In the genomic region with DNA sequence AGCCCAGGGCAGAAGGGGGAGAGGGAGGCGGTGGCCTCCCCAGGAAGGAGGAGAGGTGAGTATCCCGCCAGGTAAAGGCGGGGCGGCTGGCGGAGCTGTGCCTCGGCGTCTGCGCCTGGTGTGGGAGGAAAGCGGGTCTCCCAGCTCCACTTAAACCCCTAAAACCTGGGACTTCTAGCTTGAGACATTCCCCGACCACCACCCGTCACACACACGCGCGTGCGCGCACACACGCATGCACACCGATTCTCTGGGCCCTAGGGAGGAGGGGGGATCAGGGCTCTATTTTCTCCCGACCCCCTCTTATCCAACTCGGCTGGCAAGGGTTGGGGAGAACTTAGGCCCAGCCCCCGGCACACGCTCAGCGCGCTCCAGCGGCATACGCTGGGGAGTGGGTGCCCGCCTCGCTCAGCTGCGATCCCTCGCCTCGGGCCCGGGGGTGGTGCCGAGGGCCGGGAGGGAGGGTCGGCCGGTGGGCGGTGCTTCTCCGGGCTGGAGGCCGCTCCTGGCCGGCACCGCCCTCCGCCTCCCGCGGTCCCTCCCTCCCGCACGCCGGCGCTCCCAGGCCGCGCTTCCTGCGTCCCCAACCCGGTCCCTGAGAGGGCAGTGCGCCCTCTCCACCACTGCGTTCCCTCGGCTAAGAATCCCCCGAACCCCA, we compare ENCODE assay signal across 1 cellular context.
A peak's percentile ranks its signal among the peaks of the same experiment; 100 is the strongest.
TF ChIP-seq lines count a peak whose summit lies in the region.

TMEM51 (plus strand) TSS at position 564 of the 658 bp plus-strand sequence. CDS start 61,341 bp downstream, outside the sequence.

TF ChIP-seq in HepG2, 621 proteins besides CTCF, POLR2A, EP300 and RAD21 (continued from another document):
- TF ChIP-seq, protein P1, sequence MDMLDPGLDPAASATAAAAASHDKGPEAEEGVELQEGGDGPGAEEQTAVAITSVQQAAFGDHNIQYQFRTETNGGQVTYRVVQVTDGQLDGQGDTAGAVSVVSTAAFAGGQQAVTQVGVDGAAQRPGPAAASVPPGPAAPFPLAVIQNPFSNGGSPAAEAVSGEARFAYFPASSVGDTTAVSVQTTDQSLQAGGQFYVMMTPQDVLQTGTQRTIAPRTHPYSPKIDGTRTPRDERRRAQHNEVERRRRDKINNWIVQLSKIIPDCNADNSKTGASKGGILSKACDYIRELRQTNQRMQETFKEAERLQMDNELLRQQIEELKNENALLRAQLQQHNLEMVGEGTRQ (IDR thresholded peaks at IDR 0.05; ENCODE audit: low read depth, low read length) = no peak
- TF ChIP-seq, protein P1 (CRISPR knock-in tag; IDR thresholded peaks at IDR 0.05; ENCODE audit: borderline replicate concordance) = no peak
- TF ChIP-seq CHD2 (IDR thresholded peaks at IDR 0.05; ENCODE audit: low read depth, low read length) (no peak), SRF (IDR thresholded peaks at IDR 0.05; ENCODE audit: low read depth, low read length) (no peak), ZNF17 (CRISPR knock-in tag; IDR thresholded peaks at IDR 0.05) (no peak), GZF1 (CRISPR knock-in tag; IDR thresholded peaks at IDR 0.05) (0 out of 2 replicates have a peak, but pooled peaks have one; percentile 58), KAT7 (CRISPR knock-in tag; IDR thresholded peaks at IDR 0.05; ENCODE audit: borderline replicate concordance) (no peak), ETV6 (CRISPR knock-in tag; conservative IDR thresholded peaks at IDR 0.05) (no peak), ZFX (CRISPR knock-in tag; IDR thresholded peaks at IDR 0.05; ENCODE audit: low read depth) (peak; percentile 78; the same call in 1 of the 2 replicates), TIGD3 (CRISPR knock-in tag; IDR thresholded peaks at IDR 0.05; ENCODE audit: borderline replicate concordance) (no peak), ZNF337 (CRISPR knock-in tag; IDR thresholded peaks at IDR 0.05; ENCODE audit: borderline replicate concordance, low read depth) (no peak), HOMEZ (CRISPR knock-in tag; IDR thresholded peaks at IDR 0.05; ENCODE audit: low read depth) (no peak), ZBTB7A (CRISPR knock-in tag; IDR thresholded peaks at IDR 0.05) (no peak; the same call in 1 of the 2 replicates), ZFYVE20 (CRISPR knock-in tag; IDR thresholded peaks at IDR 0.05; ENCODE audit: borderline replicate concordance, low read depth) (no peak), SNAI1 (CRISPR knock-in tag; IDR thresholded peaks at IDR 0.05; ENCODE audit: borderline replicate concordance) (no peak), ZNF484 (CRISPR knock-in tag; IDR thresholded peaks at IDR 0.05; ENCODE audit: borderline replicate concordance, low read depth) (no peak), ZBTB42 (CRISPR knock-in tag; IDR thresholded peaks at IDR 0.05) (peak; percentile 55; the same call in 1 of the 2 replicates), RCOR2 (CRISPR knock-in tag; IDR thresholded peaks at IDR 0.05) (no peak), TBX2 (CRISPR knock-in tag; IDR thresholded peaks at IDR 0.05; ENCODE audit: borderline replicate concordance) (peak; percentile 60; the same call in 1 of the 2 replicates), GABPA (IDR thresholded peaks at IDR 0.05; ENCODE audit: low read depth, low read length) (no peak), GABPA (CRISPR knock-in tag; IDR thresholded peaks at IDR 0.05; ENCODE audit: low read depth) (no peak), FOXO1 (CRISPR knock-in tag; IDR thresholded peaks at IDR 0.05) (no peak), HHEX (CRISPR knock-in tag; IDR thresholded peaks at IDR 0.05) (no peak), TSC22D2 (CRISPR knock-in tag; IDR thresholded peaks at IDR 0.05; ENCODE audit: borderline replicate concordance) (no peak), RXRA (CRISPR knock-in tag; IDR thresholded peaks at IDR 0.05) (no peak; the same call in 1 of the 2 replicates), ZBTB46 (CRISPR knock-in tag; IDR thresholded peaks at IDR 0.05; ENCODE audit: borderline replicate concordance) (no peak), ZNF816 (CRISPR knock-in tag; IDR thresholded peaks at IDR 0.05; ENCODE audit: borderline replicate concordance) (no peak), ZNF510 (CRISPR knock-in tag; IDR thresholded peaks at IDR 0.05; ENCODE audit: low read depth) (no peak), MATR3 (CRISPR knock-in tag; IDR thresholded peaks at IDR 0.05) (no peak), ZEB1 (IDR thresholded peaks at IDR 0.05; ENCODE audit: insufficient replicate concordance, low read depth) (peak; percentile 52), ZSCAN25 (CRISPR knock-in tag; IDR thresholded peaks at IDR 0.05) (no peak), HES4 (CRISPR knock-in tag; IDR thresholded peaks at IDR 0.05; ENCODE audit: borderline replicate concordance) (peak; percentile 20; the same call in 1 of the 2 replicates), ZNF678 (CRISPR knock-in tag; IDR thresholded peaks at IDR 0.05) (no peak), TP53 (CRISPR knock-in tag; conservative IDR thresholded peaks at IDR 0.05) (no peak), ZNF136 (CRISPR knock-in tag; IDR thresholded peaks at IDR 0.05; ENCODE audit: low read depth) (no peak), BRD4 (CRISPR knock-in tag; IDR thresholded peaks at IDR 0.05) (no peak), NCOA5 (CRISPR knock-in tag; IDR thresholded peaks at IDR 0.05) (no peak), MTF2 (CRISPR knock-in tag; IDR thresholded peaks at IDR 0.05; ENCODE audit: borderline replicate concordance) (no peak)
- TF ChIP-seq, protein P2, sequence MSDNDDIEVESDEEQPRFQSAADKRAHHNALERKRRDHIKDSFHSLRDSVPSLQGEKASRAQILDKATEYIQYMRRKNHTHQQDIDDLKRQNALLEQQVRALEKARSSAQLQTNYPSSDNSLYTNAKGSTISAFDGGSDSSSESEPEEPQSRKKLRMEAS (IDR thresholded peaks at IDR 0.05) = peak; percentile 23
- TF ChIP-seq, protein P3, sequence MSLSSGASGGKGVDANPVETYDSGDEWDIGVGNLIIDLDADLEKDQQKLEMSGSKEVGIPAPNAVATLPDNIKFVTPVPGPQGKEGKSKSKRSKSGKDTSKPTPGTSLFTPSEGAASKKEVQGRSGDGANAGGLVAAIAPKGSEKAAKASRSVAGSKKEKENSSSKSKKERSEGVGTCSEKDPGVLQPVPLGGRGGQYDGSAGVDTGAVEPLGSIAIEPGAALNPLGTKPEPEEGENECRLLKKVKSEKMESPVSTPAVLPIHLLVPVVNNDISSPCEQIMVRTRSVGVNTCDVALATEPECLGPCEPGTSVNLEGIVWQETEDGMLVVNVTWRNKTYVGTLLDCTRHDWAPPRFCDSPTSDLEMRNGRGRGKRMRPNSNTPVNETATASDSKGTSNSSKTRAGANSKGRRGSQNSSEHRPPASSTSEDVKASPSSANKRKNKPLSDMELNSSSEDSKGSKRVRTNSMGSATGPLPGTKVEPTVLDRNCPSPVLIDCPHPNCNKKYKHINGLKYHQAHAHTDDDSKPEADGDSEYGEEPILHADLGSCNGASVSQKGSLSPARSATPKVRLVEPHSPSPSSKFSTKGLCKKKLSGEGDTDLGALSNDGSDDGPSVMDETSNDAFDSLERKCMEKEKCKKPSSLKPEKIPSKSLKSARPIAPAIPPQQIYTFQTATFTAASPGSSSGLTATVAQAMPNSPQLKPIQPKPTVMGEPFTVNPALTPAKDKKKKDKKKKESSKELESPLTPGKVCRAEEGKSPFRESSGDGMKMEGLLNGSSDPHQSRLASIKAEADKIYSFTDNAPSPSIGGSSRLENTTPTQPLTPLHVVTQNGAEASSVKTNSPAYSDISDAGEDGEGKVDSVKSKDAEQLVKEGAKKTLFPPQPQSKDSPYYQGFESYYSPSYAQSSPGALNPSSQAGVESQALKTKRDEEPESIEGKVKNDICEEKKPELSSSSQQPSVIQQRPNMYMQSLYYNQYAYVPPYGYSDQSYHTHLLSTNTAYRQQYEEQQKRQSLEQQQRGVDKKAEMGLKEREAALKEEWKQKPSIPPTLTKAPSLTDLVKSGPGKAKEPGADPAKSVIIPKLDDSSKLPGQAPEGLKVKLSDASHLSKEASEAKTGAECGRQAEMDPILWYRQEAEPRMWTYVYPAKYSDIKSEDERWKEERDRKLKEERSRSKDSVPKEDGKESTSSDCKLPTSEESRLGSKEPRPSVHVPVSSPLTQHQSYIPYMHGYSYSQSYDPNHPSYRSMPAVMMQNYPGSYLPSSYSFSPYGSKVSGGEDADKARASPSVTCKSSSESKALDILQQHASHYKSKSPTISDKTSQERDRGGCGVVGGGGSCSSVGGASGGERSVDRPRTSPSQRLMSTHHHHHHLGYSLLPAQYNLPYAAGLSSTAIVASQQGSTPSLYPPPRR (CRISPR knock-in tag; IDR thresholded peaks at IDR 0.05; ENCODE audit: borderline replicate concordance) = no peak
- TF ChIP-seq, protein P4, sequence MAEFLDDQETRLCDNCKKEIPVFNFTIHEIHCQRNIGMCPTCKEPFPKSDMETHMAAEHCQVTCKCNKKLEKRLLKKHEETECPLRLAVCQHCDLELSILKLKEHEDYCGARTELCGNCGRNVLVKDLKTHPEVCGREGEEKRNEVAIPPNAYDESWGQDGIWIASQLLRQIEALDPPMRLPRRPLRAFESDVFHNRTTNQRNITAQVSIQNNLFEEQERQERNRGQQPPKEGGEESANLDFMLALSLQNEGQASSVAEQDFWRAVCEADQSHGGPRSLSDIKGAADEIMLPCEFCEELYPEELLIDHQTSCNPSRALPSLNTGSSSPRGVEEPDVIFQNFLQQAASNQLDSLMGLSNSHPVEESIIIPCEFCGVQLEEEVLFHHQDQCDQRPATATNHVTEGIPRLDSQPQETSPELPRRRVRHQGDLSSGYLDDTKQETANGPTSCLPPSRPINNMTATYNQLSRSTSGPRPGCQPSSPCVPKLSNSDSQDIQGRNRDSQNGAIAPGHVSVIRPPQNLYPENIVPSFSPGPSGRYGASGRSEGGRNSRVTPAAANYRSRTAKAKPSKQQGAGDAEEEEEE (CRISPR knock-in tag; IDR thresholded peaks at IDR 0.05; ENCODE audit: borderline replicate concordance) = no peak
